Comparison of ENCODE assay signal across 19 cellular contexts in the genomic region with DNA sequence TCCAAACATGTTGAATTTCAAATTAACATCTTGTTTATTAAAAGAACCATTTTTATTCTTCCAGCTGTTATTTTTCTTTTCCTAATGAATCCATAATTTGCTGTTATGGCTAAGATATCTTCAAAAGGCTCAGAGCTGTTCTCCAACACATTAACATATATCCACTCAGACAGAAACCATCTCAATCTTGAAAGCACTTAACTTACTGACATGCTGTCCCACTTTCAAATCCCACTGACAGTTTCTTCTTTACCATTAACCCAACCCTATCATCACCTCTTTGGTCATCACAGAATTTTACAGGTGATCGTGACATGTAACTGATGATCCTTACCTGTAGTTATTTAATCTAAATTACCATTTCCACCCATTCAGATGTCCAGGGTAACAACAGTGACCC.
"Had no signal": no experiment of that assay in that cellular context is flagged by ENCODE, and none has a peak within 500 bp of the region (broad histone marks: within the 10 kb centered on the region; RNA-seq: fewer than 3 reads in every experiment).

No MANE protein-coding gene starts in this region.

- H3K36me3 ChIP-seq: breast epithelium had no signal

- H3K27me3 ChIP-seq: breast epithelium, esophagus squamous epithelium, right lobe of liver, spleen had no signal

- H3K4me3 Mint-ChIP-seq: activated CD8-positive, alpha-beta T cell treated with anti-CD3 and anti-CD28 coated beads for 36 hours; activated naive CD8-positive, alpha-beta T cell treated with anti-CD3 and anti-CD28 coated beads, Interleukin-2, amount 10 ng/mL, durations not matched to agents 7 days and 5 days; naive B cell had no signal

- H3K27me3 Mint-ChIP-seq: activated CD8-positive, alpha-beta T cell treated with anti-CD3 and anti-CD28 coated beads for 36 hours; activated naive CD8-positive, alpha-beta T cell treated with anti-CD3 and anti-CD28 coated beads, Interleukin-2, amount 10 ng/mL, durations not matched to agents 7 days and 5 days; naive B cell; progenitor cell of endocrine pancreas had no signal

- H3K9me3 ChIP-seq: breast epithelium, esophagus squamous epithelium, lower lobe of right lung, right lobe of liver, spleen had no signal

- H3K4me3 ChIP-seq: breast epithelium, dorsolateral prefrontal cortex, esophagus squamous epithelium, lower lobe of right lung, right lobe of liver, spleen had no signal

- H3K27ac Mint-ChIP-seq: activated naive CD8-positive, alpha-beta T cell treated with anti-CD3 and anti-CD28 coated beads, Interleukin-2, amount 10 ng/mL, durations not matched to agents 7 days and 5 days; activated T-helper 2 cell treated with anti-CD3 and anti-CD28 coated beads, Interferon-gamma antibody, Interleukin-2, Interleukin-4, amounts not matched to agents 10 μg/mL and 5 μg/mL and 100 μg/mL, durations not matched to agents 14 hours and 24 hours and 36 hours; progenitor cell of endocrine pancreas had no signal

- H3K27ac ChIP-seq: lower lobe of right lung, right lobe of liver, spleen had no signal

- H3K9me3 Mint-ChIP-seq: activated CD8-positive, alpha-beta T cell treated with anti-CD3 and anti-CD28 coated beads for 36 hours; activated naive CD8-positive, alpha-beta T cell treated with anti-CD3 and anti-CD28 coated beads, Interleukin-2, amount 10 ng/mL, durations not matched to agents 7 days and 5 days; activated T-helper 2 cell treated with anti-CD3 and anti-CD28 coated beads, Interferon-gamma antibody, Interleukin-2, Interleukin-4, amounts not matched to agents 10 μg/mL and 5 μg/mL and 100 μg/mL, durations not matched to agents 14 hours and 24 hours and 36 hours; naive B cell had no signal

- ATAC-seq: activated CD8-positive, alpha-beta T cell treated with anti-CD3 and anti-CD28 coated beads for 36 hours had no signal

- DNase-seq: activated CD4-positive, CD25-positive, alpha-beta regulatory T cell treated with anti-CD3 and anti-CD28 coated beads, Interleukin-2, amount 50 U/mL, for 72 hours; activated CD8-positive, alpha-beta memory T cell treated with anti-CD3 and anti-CD28 coated beads, Interleukin-2, amount 50 U/mL, for 4 hours; activated CD8-positive, alpha-beta T cell treated with anti-CD3 and anti-CD28 coated beads for 36 hours; activated naive CD8-positive, alpha-beta T cell treated with anti-CD3 and anti-CD28 coated beads, Interleukin-2, amount 10 ng/mL, durations not matched to agents 7 days and 5 days; aorta; esophagus squamous epithelium; foreskin fibroblast; lower lobe of right lung; naive B cell; nucleus accumbens; right lobe of liver; spleen; stimulated activated CD4-positive, alpha-beta T cell treated with anti-CD3 and anti-CD28 coated beads, Interleukin-1b, Interleukin-23, amount 100 ng/mL, for 48 hours; stimulated activated naive CD4-positive, alpha-beta T cell treated with Interleukin-2 at 50 U/mL for 16 hours; T-helper 9 cell had no signal

- H3K4me1 ChIP-seq: breast epithelium, right lobe of liver had no signal
